ENCODE assay signal across 14 cellular contexts in the genomic region with DNA sequence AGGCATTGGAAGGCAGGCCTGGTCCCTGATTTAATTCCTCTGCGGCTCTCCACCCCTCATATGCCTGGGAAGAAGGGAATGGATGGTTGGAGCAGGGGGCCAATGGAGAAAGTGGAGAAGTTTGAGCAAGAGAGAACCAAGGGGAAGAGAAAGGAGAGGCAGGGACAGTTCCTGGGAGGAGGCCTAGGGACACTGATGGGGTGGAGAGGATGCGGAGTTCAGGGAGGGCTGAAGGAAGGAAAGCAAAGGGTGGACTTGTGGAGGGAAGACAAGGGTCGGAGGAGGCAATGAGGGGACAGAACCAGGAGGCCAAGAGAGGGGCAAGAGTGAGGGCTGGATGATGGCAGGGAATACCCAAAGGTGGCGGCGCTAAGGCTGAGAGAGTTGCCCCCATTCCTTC. TPM values are rescaled to one million over a fixed set of nuclear protein-coding genes. Genes with fewer than 3 reads are reported as not detected.
DNase-seq lines count a peak whose midpoint lies in the region; ATAC-seq, FAIRE-seq and TF ChIP-seq lines count a peak whose summit lies in the region.
"Had no signal": no experiment of that assay in that cellular context is flagged by ENCODE, and none has a peak within 500 bp of the region (broad histone marks: within the 10 kb centered on the region; RNA-seq: fewer than 3 reads in every experiment).

No MANE protein-coding gene starts in this region.

- FAIRE-seq in GM12878 (lab: Jason Lieb, UNC) = no peak

- H3K27ac Mint-ChIP-seq in naive thymus-derived CD4-positive, alpha-beta T cell = peak overlapping the region; percentile 88 to 98 (median 92)

- TF ChIP-seq RAD21 in GM12878 (IDR thresholded peaks at IDR 0.05; ENCODE audit: insufficient read depth, low read depth, low read length) = no peak

- H3K27ac ChIP-seq in left ventricle myocardium inferior (replicated peaks) (peak overlapping the region; percentile 95), GM12878 (ENCODE audit: control insufficient read depth, insufficient read depth) (no peak overlapping the region; the same call in 1 of the 2 replicates), upper lobe of right lung (peak overlapping the region; percentile 93), uterus (no peak overlapping the region), foreskin keratinocyte (no peak overlapping the region)
- peak overlapping the region; percentile 83 for H3K27ac ChIP-seq in naive thymus-derived CD4-positive, alpha-beta T cell (ENCODE audit: low read depth, low read length)
- H3K27ac ChIP-seq: cardiac muscle cell had no signal

- no peak for TF ChIP-seq CTCF in left ventricle myocardium inferior (IDR thresholded peaks at IDR 0.05; ENCODE audit: borderline replicate concordance)
- TF ChIP-seq CTCF in GM12878 (IDR thresholded peaks at IDR 0.05 in 2 of 3, conservative IDR thresholded peaks at IDR 0.05 in 1 of 3; ENCODE audit: control insufficient read depth in 2 of 3, extremely low read depth in 1 of 3, insufficient read depth in 1 of 3, low read depth in 3 of 3, low read length in 3 of 3) = no peak
- no peak for TF ChIP-seq CTCF in upper lobe of right lung (IDR thresholded peaks at IDR 0.05)
- TF ChIP-seq CTCF in uterus (IDR thresholded peaks at IDR 0.05) = no peak
- TF ChIP-seq CTCF in foreskin keratinocyte (conservative IDR thresholded peaks at IDR 0.05) = no peak

- in situ Hi-C loops in GM12878 (cut with MboI) = no loop called here

- H3K36me3 Mint-ChIP-seq in naive thymus-derived CD4-positive, alpha-beta T cell = peaks cover 0 to 40% (median 0%) of the 10 kb centered on the region in 5 donors

- H3K79me2 ChIP-seq in GM12878 (ENCODE audit: control insufficient read depth, insufficient read depth, low read length) = peaks cover 38% of the 10 kb centered on the region

- H3K4me3 ChIP-seq in left ventricle myocardium inferior (peak overlapping the region; percentile 45), GM12878 (no peak overlapping the region), upper lobe of right lung (peak overlapping the region; percentile 41), uterus (no peak overlapping the region)
- peak overlapping the region; percentile 72 for H3K4me3 ChIP-seq in naive thymus-derived CD4-positive, alpha-beta T cell (ENCODE audit: low read length)
- H3K4me3 ChIP-seq: cardiac muscle cell, HAP-1 had no signal

- H3K9me3 ChIP-seq in left ventricle myocardium inferior (replicated peaks) = no peaks in the 10 kb centered on the region
- no peaks in the 10 kb centered on the region for H3K9me3 ChIP-seq in GM12878 (replicated peaks; ENCODE audit: control insufficient read depth, insufficient read depth, low read length)
- no peaks in the 10 kb centered on the region for H3K9me3 ChIP-seq in naive thymus-derived CD4-positive, alpha-beta T cell (ENCODE audit: control insufficient read depth in 2 of 3, low read length in 3 of 3)
- no peaks in the 10 kb centered on the region for H3K9me3 ChIP-seq in upper lobe of right lung
- no peaks in the 10 kb centered on the region for H3K9me3 ChIP-seq in uterus
- H3K9me3 ChIP-seq: HAP-1 had no signal

- H3K27me3 ChIP-seq in left ventricle myocardium inferior (ENCODE audit: low read depth) (no peaks in the 10 kb centered on the region), GM12878 (replicated peaks in 1 of 2; ENCODE audit: control insufficient read depth in 2 of 2, insufficient read depth in 2 of 2, low read length in 1 of 2) (no peaks in the 10 kb centered on the region), upper lobe of right lung (no peaks in the 10 kb centered on the region), uterus (no peaks in the 10 kb centered on the region), foreskin keratinocyte (no peaks in the 10 kb centered on the region)
- H3K27me3 ChIP-seq in naive thymus-derived CD4-positive, alpha-beta T cell (ENCODE audit: control insufficient read depth in 2 of 2, insufficient read depth in 2 of 2, low read length in 2 of 2) = no peaks in the 10 kb centered on the region
- H3K27me3 ChIP-seq: cardiac muscle cell had no signal

- TF ChIP-seq EP300 in GM12878 (IDR thresholded peaks at IDR 0.05; ENCODE audit: borderline replicate concordance in 1 of 2, control insufficient read depth in 1 of 2, low read depth in 2 of 2, low read length in 2 of 2) = no peak

- H4K20me1 ChIP-seq in GM12878 (ENCODE audit: control insufficient read depth, insufficient read depth) = 0 out of 2 replicates have a peak, but pooled peaks cover 3% of the 10 kb centered on the region

- H3K4me1 ChIP-seq in left ventricle myocardium inferior (peaks cover 92% of the 10 kb centered on the region), GM12878 (ENCODE audit: control insufficient read depth, insufficient read depth, low read length) (peaks cover 54% of the 10 kb centered on the region), upper lobe of right lung (peaks cover 80% of the 10 kb centered on the region), uterus (peaks cover 0 to 14% of the 10 kb centered on the region in 2 donors), foreskin keratinocyte (peaks cover 17% of the 10 kb centered on the region)
- peaks cover 57 to 71% of the 10 kb centered on the region in 2 donors for H3K4me1 ChIP-seq in naive thymus-derived CD4-positive, alpha-beta T cell (ENCODE audit: control insufficient read depth in 2 of 2, insufficient read depth in 2 of 2, low read length in 2 of 2)

- CTCF ChIA-PET in GM12878 (lab: Yijun Ruan, JAX) = interaction anchor here (2.1 kb wide), 1 partner anchor 10 kb away, joined by 9 read pairs; no protein-coding TSS in a partner anchor
- CTCF ChIA-PET in naive thymus-derived CD4-positive, alpha-beta T cell (lab: Charles Lee) = interaction anchor here (13.9 kb wide), 1 partner anchor 11 kb away, joined by 291 read pairs; the partner anchor contains the start of genes LENEP and ZBTB7B

- TF ChIP-seq POLR2A in GM12878 (IDR thresholded peaks at IDR 0.05; ENCODE audit: low read depth, low read length) (no peak), uterus (IDR thresholded peaks at IDR 0.05) (no peak)

- peaks cover 34 to 79% (median 67%) of the 10 kb centered on the region in 7 donors for H3K4me1 Mint-ChIP-seq in naive thymus-derived CD4-positive, alpha-beta T cell

- peak overlapping the region; percentile 89 to 99 (median 98) for H3K4me3 Mint-ChIP-seq in naive thymus-derived CD4-positive, alpha-beta T cell

- 97% methylated on average over 5 of the region's 5 CpGs for WGBS in GM12878 (ENCODE audit: insufficient coverage, insufficient replicate concordance, low lambda C conversion rate, missing lambda C conversion rate)

- no peak overlapping the region for H2AFZ ChIP-seq in GM12878 (ENCODE audit: control insufficient read depth, low read depth, low read length)

- SMC1A ChIA-PET in GM12878 (lab: Charles Lee; ENCODE audit: uncharacterized antibody, unreplicated experiment) = no interaction called here

- H3K27me3 Mint-ChIP-seq in naive thymus-derived CD4-positive, alpha-beta T cell = no peaks in the 10 kb centered on the region

- no peak overlapping the region; the same call in 1 of the 2 replicates for H3K9ac ChIP-seq in GM12878 (ENCODE audit: control insufficient read depth, insufficient read depth, low read length)

- H3K4me2 ChIP-seq in GM12878 (ENCODE audit: control insufficient read depth, insufficient read depth) = peak overlapping the region; percentile 69

- DNase-seq in left ventricle myocardium inferior (no peak), Right ventricle myocardium superior (no peak), GM12878 (ENCODE audit: low read depth, low spot score) (no peak), upper lobe of right lung (no peak), left lobe of liver (ENCODE audit: low spot score) (no peak), uterus (no peak), foreskin keratinocyte (no peak)
- no peak for DNase-seq in naive thymus-derived CD4-positive, alpha-beta T cell
- DNase-seq: retina had no signal

- H3K36me3 ChIP-seq in left ventricle myocardium inferior (peaks cover 9% of the 10 kb centered on the region), GM12878 (ENCODE audit: control insufficient read depth in 2 of 2, insufficient read depth in 2 of 2, low read length in 1 of 2) (peaks cover 0 to 9% of the 10 kb centered on the region in 2 experiments; a peak in 3 of 4 replicates), upper lobe of right lung (peaks cover 8% of the 10 kb centered on the region), uterus (no peaks in the 10 kb centered on the region)
- peaks cover 0 to 18% (median 0%) of the 10 kb centered on the region in 3 experiments for H3K36me3 ChIP-seq in naive thymus-derived CD4-positive, alpha-beta T cell (ENCODE audit: control insufficient read depth in 2 of 3, insufficient read depth in 3 of 3, low read length in 3 of 3)
- H3K36me3 ChIP-seq: cardiac muscle cell had no signal

- no TSS peak for BruUV-seq in GM12878 (replicated peaks; lab: Mats Ljungman, UMichigan)

- ATAC-seq in Right ventricle myocardium superior (ENCODE audit: poor library complexity) (no peak), GM12878 (no peak), upper lobe of right lung (no peak), left lobe of liver (no peak), foreskin keratinocyte (no peak)
- no peak for ATAC-seq in naive thymus-derived CD4-positive, alpha-beta T cell

- no peaks in the 10 kb centered on the region for H3K9me3 Mint-ChIP-seq in naive thymus-derived CD4-positive, alpha-beta T cell

- RAD21 ChIA-PET in GM12878 (lab: Charles Lee; ENCODE audit: unreplicated experiment) = no interaction called here

- POLR2A ChIA-PET in GM12878 (lab: Charles Lee) = no interaction called here
- POLR2A ChIA-PET in naive thymus-derived CD4-positive, alpha-beta T cell (lab: Charles Lee) = interaction anchor here (0.9 to 18.2 kb wide), 7 partner anchors 5 to 56 kb away, joined by 3 to 270 read pairs (median 37); partner anchors contain the start of genes ADAM15, CKS1B, LENEP and PBXIP1

- intact Hi-C loops in left ventricle myocardium inferior (cut with micrococcal nuclease) = no loop called here
- intact Hi-C loops in Right ventricle myocardium superior (cut with DNase I) = loop anchor here (10.0 kb wide), 1 partner anchor 105 kb away; no protein-coding TSS in a partner anchor
- intact Hi-C loops in GM12878 (cut with micrococcal nuclease; ENCODE audit: unreplicated experiment) = no loop called here
- intact Hi-C loops in naive thymus-derived CD4-positive, alpha-beta T cell (cut with micrococcal nuclease) = loop anchor here (1.0 to 10.0 kb wide), 5 partner anchors 7 to 1495 kb away; partner anchors contain the start of genes ZBTB7B (in 2 of the 2), ADAM15 (in 1 of the 2), ADAR (in 1 of the 2) and MEF2D (in 1 of the 2)
- intact Hi-C loops in upper lobe of right lung (cut with DNase I) = no loop called here
- intact Hi-C loops in uterus (cut with DNase I; ENCODE audit: low total_unique reads) = loop anchor here (5.0 kb wide), 1 partner anchor 47 kb away; the partner anchor contains the start of gene PYGO2

RNA-seq across cellular contexts. Expression of gene ZBTB7B, which starts 7.1 kb away (rescaled TPM):
- total RNA-seq in left ventricle myocardium inferior (42.8 TPM), Right ventricle myocardium superior (44.1 TPM), GM12878 (2014; rRNA removed) (26.8 and 28.1 TPM in 2 replicates), GM12878 (2014; rRNA removed; fragmentation: Illumina TruSeq; extraction: Trizol) (13.1 and 13.4 TPM in 2 replicates), GM12878 (2021) (42.0 and 44.9 TPM in 2 replicates), upper lobe of right lung (80.4 TPM), left lobe of liver (89.5 TPM), uterus (10 to 100 TPM in 2 of 4 donors, 1 to 10 TPM in 2; 3.8 to 53.4 (median 11.9) TPM), foreskin keratinocyte (26.2 and 32.8 TPM in 2 replicates)
- 35.3 and 35.9 TPM in 2 replicates for total RNA-seq in GM12878 (2013; cell fraction: nucleolus; rRNA removed)
- polyA plus RNA-seq in GM12878 (2011; ENCODE audit: low read depth) = 3.9 TPM
- polyA plus RNA-seq in GM12878 (2011; rRNA removed) (9.1 and 20.6 TPM in 2 replicates), GM12878 (2014; fragmentation: Illumina TruSeq; extraction: Trizol) (2.8 and 9.2 TPM in 2 replicates), GM12878 (2014; fragmentation: Nextera tagmentation; extraction: Ambion mirVana) (under 1 TPM; 0.11 to 0.13 TPM), GM12878 (2014; rRNA removed) (33.0 and 33.5 TPM in 2 replicates), GM12878 (2016; fragmentation: Nextera tagmentation; extraction: Ambion mirVana) (1 to 10 TPM; 2.6 to 3.1 TPM), foreskin keratinocyte (17.3 and 19.4 TPM in 2 replicates)
- polyA plus RNA-seq in GM12878 (2011; cell fraction: cytosol; rRNA removed) = 34.7 and 44.3 TPM in 2 replicates
- 81.0 and 98.7 TPM in 2 replicates for polyA plus RNA-seq in GM12878 (2011; cell fraction: nucleus; rRNA removed)
- 20.8 and 23.8 TPM in 2 replicates for polyA plus RNA-seq in GM12878 (2012)
- polyA minus RNA-seq in GM12878 (2011; rRNA and poly(A)+ RNA removed) = 12.2 and 29.8 TPM in 2 replicates
- 14.4 and 19.2 TPM in 2 replicates for polyA minus RNA-seq in GM12878 (2011; cell fraction: cytosol; rRNA and poly(A)+ RNA removed)
- polyA minus RNA-seq in GM12878 (2011; cell fraction: nucleus; rRNA and poly(A)+ RNA removed) = 14.1 and 24.6 TPM in 2 replicates
- 100 to 1,000 TPM in 1 of 5 experiments, 10 to 100 TPM in 4; 42.7 to 139 (median 61.0) TPM for total RNA-seq in naive thymus-derived CD4-positive, alpha-beta T cell
- polyA plus RNA-seq in naive thymus-derived CD4-positive, alpha-beta T cell = 1 to 10 TPM; 3.0 to 6.7 TPM

RNA-seq across cellular contexts. Expression of gene LENEP, which starts 16.4 kb away (rescaled TPM):
- total RNA-seq in left ventricle myocardium inferior (not detected), Right ventricle myocardium superior (not detected), GM12878 (2014; rRNA removed) (0.93 and 1.1 TPM in 2 replicates), GM12878 (2014; rRNA removed; fragmentation: Illumina TruSeq; extraction: Trizol) (0.27 and 0.88 TPM in 2 replicates), GM12878 (2021) (0.40 and 0.64 TPM in 2 replicates), upper lobe of right lung (not detected), left lobe of liver (not detected), uterus (under 1 TPM in 1 of 4 donors, not detected in 3; 0.83 TPM), foreskin keratinocyte (not detected in 2 replicates)
- total RNA-seq in GM12878 (2013; cell fraction: nucleolus; rRNA removed) = 2.4 and 3.5 TPM in 2 replicates
- not detected for polyA plus RNA-seq in GM12878 (2011; ENCODE audit: low read depth)
- polyA plus RNA-seq in GM12878 (2011; rRNA removed) (not detected in 2 replicates), GM12878 (2014; fragmentation: Illumina TruSeq; extraction: Trizol) (not detected in 2 replicates), GM12878 (2014; fragmentation: Nextera tagmentation; extraction: Ambion mirVana) (not detected), GM12878 (2014; rRNA removed) (not detected in 2 replicates), GM12878 (2016; fragmentation: Nextera tagmentation; extraction: Ambion mirVana) (not detected), foreskin keratinocyte (not detected in 2 replicates)
- not detected in 2 replicates for polyA plus RNA-seq in GM12878 (2011; cell fraction: cytosol; rRNA removed)
- 0.25 and 0.92 TPM in 2 replicates for polyA plus RNA-seq in GM12878 (2011; cell fraction: nucleus; rRNA removed)
- not detected in 2 replicates for polyA plus RNA-seq in GM12878 (2012)
- 2.0 and 2.7 TPM in 2 replicates for polyA minus RNA-seq in GM12878 (2011; rRNA and poly(A)+ RNA removed)
- not detected in 2 replicates for polyA minus RNA-seq in GM12878 (2011; cell fraction: cytosol; rRNA and poly(A)+ RNA removed)
- 2.2 and 3.1 TPM in 2 replicates for polyA minus RNA-seq in GM12878 (2011; cell fraction: nucleus; rRNA and poly(A)+ RNA removed)
- total RNA-seq in naive thymus-derived CD4-positive, alpha-beta T cell = 1 to 10 TPM in 3 of 5 experiments, not detected in 2; 1.4 to 3.2 (median 2.6) TPM
- not detected for polyA plus RNA-seq in naive thymus-derived CD4-positive, alpha-beta T cell
- total RNA-seq: cardiac muscle cell had no signal
- polyA plus RNA-seq: BJ had no signal

RNA-seq across cellular contexts. Expression of gene DCST2, which starts 23.8 kb away (rescaled TPM):
- not detected for total RNA-seq in left ventricle myocardium inferior
- 0.16 TPM for total RNA-seq in Right ventricle myocardium superior
- total RNA-seq in GM12878 (2013; cell fraction: nucleolus; rRNA removed) = 0.37 and 0.38 TPM in 2 replicates
- total RNA-seq in GM12878 (2014; rRNA removed) = not detected in 2 replicates
- total RNA-seq in GM12878 (2014; rRNA removed; fragmentation: Illumina TruSeq; extraction: Trizol) = not detected in 2 replicates
- 0.36 TPM in 1 of 2 replicates, not detected in the other for total RNA-seq in GM12878 (2021)
- polyA plus RNA-seq in GM12878 (2011; ENCODE audit: low read depth) = not detected
- polyA plus RNA-seq in GM12878 (2011; rRNA removed) = 0.10 and 0.41 TPM in 2 replicates
- 0.12 TPM in 2 replicates for polyA plus RNA-seq in GM12878 (2011; cell fraction: cytosol; rRNA removed)
- 3.2 and 4.1 TPM in 2 replicates for polyA plus RNA-seq in GM12878 (2011; cell fraction: nucleus; rRNA removed)
- 0.12 and 0.18 TPM in 2 replicates for polyA plus RNA-seq in GM12878 (2012)
- polyA plus RNA-seq in GM12878 (2014; fragmentation: Illumina TruSeq; extraction: Trizol) = not detected in 2 replicates
- polyA plus RNA-seq in GM12878 (2014; fragmentation: Nextera tagmentation; extraction: Ambion mirVana) = not detected
- 0.11 and 0.33 TPM in 2 replicates for polyA plus RNA-seq in GM12878 (2014; rRNA removed)
- not detected for polyA plus RNA-seq in GM12878 (2016; fragmentation: Nextera tagmentation; extraction: Ambion mirVana)
- polyA minus RNA-seq in GM12878 (2011; rRNA and poly(A)+ RNA removed) = not detected in 2 replicates
- not detected in 2 replicates for polyA minus RNA-seq in GM12878 (2011; cell fraction: cytosol; rRNA and poly(A)+ RNA removed)
- 0.24 and 0.67 TPM in 2 replicates for polyA minus RNA-seq in GM12878 (2011; cell fraction: nucleus; rRNA and poly(A)+ RNA removed)
- 1 to 10 TPM in 4 of 5 experiments, under 1 TPM in 1; 0.22 to 3.3 (median 2.4) TPM for total RNA-seq in naive thymus-derived CD4-positive, alpha-beta T cell
- not detected for polyA plus RNA-seq in naive thymus-derived CD4-positive, alpha-beta T cell
- 1.5 TPM for total RNA-seq in upper lobe of right lung
- 1.4 TPM for total RNA-seq in left lobe of liver
- 1 to 10 TPM in 1 of 4 donors, under 1 TPM in 1, not detected in 2; 0.07 to 1.6 TPM for total RNA-seq in uterus
- total RNA-seq in foreskin keratinocyte = 0.07 and 0.27 TPM in 2 replicates
- polyA plus RNA-seq in foreskin keratinocyte = 0.11 and 0.12 TPM in 2 replicates
- total RNA-seq: kidney epithelial cell had no signal

RNA-seq across cellular contexts. Expression of gene DCST1, which starts 23.9 kb away (rescaled TPM):
- total RNA-seq in left ventricle myocardium inferior (not detected), Right ventricle myocardium superior (not detected), GM12878 (2014; rRNA removed) (not detected in 2 replicates), GM12878 (2014; rRNA removed; fragmentation: Illumina TruSeq; extraction: Trizol) (not detected in 2 replicates), GM12878 (2021) (not detected in 2 replicates), upper lobe of right lung (not detected), left lobe of liver (0.13 TPM), uterus (1 to 10 TPM in 2 of 4 donors, not detected in 2; 1.1 to 3.5 TPM), foreskin keratinocyte (not detected in 2 replicates)
- not detected in 2 replicates for total RNA-seq in GM12878 (2013; cell fraction: nucleolus; rRNA removed)
- polyA plus RNA-seq in GM12878 (2011; ENCODE audit: low read depth) = not detected
- polyA plus RNA-seq in GM12878 (2011; rRNA removed) (not detected in 2 replicates), GM12878 (2014; fragmentation: Illumina TruSeq; extraction: Trizol) (not detected in 2 replicates), GM12878 (2014; fragmentation: Nextera tagmentation; extraction: Ambion mirVana) (not detected), GM12878 (2014; rRNA removed) (not detected in 2 replicates), GM12878 (2016; fragmentation: Nextera tagmentation; extraction: Ambion mirVana) (not detected), foreskin keratinocyte (not detected in 2 replicates)
- not detected in 2 replicates for polyA plus RNA-seq in GM12878 (2011; cell fraction: cytosol; rRNA removed)
- 0.24 TPM in 1 of 2 replicates, not detected in the other for polyA plus RNA-seq in GM12878 (2011; cell fraction: nucleus; rRNA removed)
- polyA plus RNA-seq in GM12878 (2012) = not detected in 2 replicates
- polyA minus RNA-seq in GM12878 (2011; rRNA and poly(A)+ RNA removed) = not detected in 2 replicates
- polyA minus RNA-seq in GM12878 (2011; cell fraction: cytosol; rRNA and poly(A)+ RNA removed) = not detected in 2 replicates
- polyA minus RNA-seq in GM12878 (2011; cell fraction: nucleus; rRNA and poly(A)+ RNA removed) = not detected in 2 replicates
- under 1 TPM in 3 of 5 experiments, not detected in 2; 0.19 to 0.78 (median 0.42) TPM for total RNA-seq in naive thymus-derived CD4-positive, alpha-beta T cell
- not detected for polyA plus RNA-seq in naive thymus-derived CD4-positive, alpha-beta T cell
- total RNA-seq: cardiac muscle cell, kidney epithelial cell, SK-MEL-5 had no signal
- polyA plus RNA-seq: BJ had no signal

RNA-seq across cellular contexts. Expression of gene FLAD1, which starts 26.6 kb away (rescaled TPM):
- total RNA-seq in left ventricle myocardium inferior (30.1 TPM), Right ventricle myocardium superior (34.7 TPM), GM12878 (2014; rRNA removed) (64.2 and 68.7 TPM in 2 replicates), GM12878 (2014; rRNA removed; fragmentation: Illumina TruSeq; extraction: Trizol) (41.4 and 41.9 TPM in 2 replicates), GM12878 (2021) (53.6 and 61.5 TPM in 2 replicates), upper lobe of right lung (29.0 TPM), left lobe of liver (21.9 TPM), uterus (10 to 100 TPM; 12.6 to 33.8 (median 20.7) TPM), foreskin keratinocyte (52.9 and 61.6 TPM in 2 replicates)
- 28.4 and 33.1 TPM in 2 replicates for total RNA-seq in GM12878 (2013; cell fraction: nucleolus; rRNA removed)
- polyA plus RNA-seq in GM12878 (2011; ENCODE audit: low read depth) = 25.9 TPM
- polyA plus RNA-seq in GM12878 (2011; rRNA removed) (22.0 and 39.2 TPM in 2 replicates), GM12878 (2014; fragmentation: Illumina TruSeq; extraction: Trizol) (29.9 and 51.6 TPM in 2 replicates), GM12878 (2014; fragmentation: Nextera tagmentation; extraction: Ambion mirVana) (10 to 100 TPM; 22.9 to 30.1 TPM), GM12878 (2014; rRNA removed) (78.7 and 85.7 TPM in 2 replicates), GM12878 (2016; fragmentation: Nextera tagmentation; extraction: Ambion mirVana) (10 to 100 TPM; 82.5 to 93.4 TPM), foreskin keratinocyte (51.1 and 54.6 TPM in 2 replicates)
- 51.2 and 72.3 TPM in 2 replicates for polyA plus RNA-seq in GM12878 (2011; cell fraction: cytosol; rRNA removed)
- polyA plus RNA-seq in GM12878 (2011; cell fraction: nucleus; rRNA removed) = 74.9 and 79.0 TPM in 2 replicates
- polyA plus RNA-seq in GM12878 (2012) = 24.4 and 29.4 TPM in 2 replicates
- polyA minus RNA-seq in GM12878 (2011; rRNA and poly(A)+ RNA removed) = 40.4 and 64.8 TPM in 2 replicates
- 16.8 and 23.3 TPM in 2 replicates for polyA minus RNA-seq in GM12878 (2011; cell fraction: cytosol; rRNA and poly(A)+ RNA removed)
- 18.7 and 27.7 TPM in 2 replicates for polyA minus RNA-seq in GM12878 (2011; cell fraction: nucleus; rRNA and poly(A)+ RNA removed)
- total RNA-seq in naive thymus-derived CD4-positive, alpha-beta T cell = 10 to 100 TPM; 24.4 to 50.2 (median 50.0) TPM
- polyA plus RNA-seq in naive thymus-derived CD4-positive, alpha-beta T cell = 10 to 100 TPM; 33.3 to 45.8 TPM

Comparison
In these comparisons a context has a peak if more than half of its experiments do, and no peak if none do; other contexts are left out.
1. intact Hi-C loops: an anchor here in Right ventricle myocardium superior (10.0 kb wide), naive thymus-derived CD4-positive, alpha-beta T cell (1.0 to 10.0 kb wide) and uterus (5.0 kb wide); none called in left ventricle myocardium inferior, GM12878 and upper lobe of right lung.
2. H3K27ac ChIP-seq: peak in left ventricle myocardium inferior (single experiment), naive thymus-derived CD4-positive, alpha-beta T cell (single experiment) and upper lobe of right lung (single experiment); none in GM12878 (single experiment), uterus (0 of 2) and foreskin keratinocyte (single experiment).
3. H3K4me3 ChIP-seq: peak in left ventricle myocardium inferior (single experiment), naive thymus-derived CD4-positive, alpha-beta T cell (single experiment) and upper lobe of right lung (single experiment); none in GM12878 (single experiment) and uterus (0 of 2).